18 cellular contexts compared by ENCODE assay signal in genomic region chr3:190728574-190729246, GRCh38.
DNase-seq lines count a peak whose midpoint lies in the region; ATAC-seq, FAIRE-seq and TF ChIP-seq lines count a peak whose summit lies in the region.
"Had no signal": no experiment of that assay in that cellular context is flagged by ENCODE, and none has a peak within 500 bp of the region (broad histone marks: within the 10 kb centered on the region; RNA-seq: fewer than 3 reads in every experiment).

No MANE protein-coding gene starts in this region.

- no peaks in the 10 kb centered on the region for H3K36me3 ChIP-seq in parathyroid adenoma (ENCODE audit: control insufficient read depth, insufficient read depth, low read length)
- H3K36me3 ChIP-seq: BLaER1, gastrocnemius medialis, ovary had no signal

- no peak for TF ChIP-seq CTCF in choroid plexus epithelial cell (conservative IDR thresholded peaks at IDR 0.05; ENCODE audit: low read depth, low read length)
- no peak for TF ChIP-seq CTCF in parathyroid adenoma (IDR thresholded peaks at IDR 0.05)

- DNase-seq in GF-D8 (lab: John Stamatoyannopoulos, UW) (peak; percentile 6), NOMO-1 (lab: John Stamatoyannopoulos, UW; ENCODE audit: unreplicated experiment in 2 of 2) (peak; percentile 76 to 97), choroid plexus epithelial cell (ENCODE audit: low read depth) (peak; percentile 57), GM19239 (ENCODE audit: insufficient read length, low spot score) (no peak), cardiac septum (ENCODE audit: low spot score) (no peak), germinal center (ENCODE audit: low spot score) (no peak)
- DNase-seq: activated CD4-positive, alpha-beta T cell treated with anti-CD3 and anti-CD28 coated beads for 4 hours; activated T-cell treated with anti-CD3 and anti-CD28 coated beads, Interleukin-2, amount 50 U/mL, for 72 hours; DMS153; gastrocnemius medialis; mucosa of descending colon; NCI-H1436; ovary; stimulated activated CD4-positive, alpha-beta T cell treated with anti-CD3 and anti-CD28 coated beads, Interleukin-12 subunit alpha, Interleukin-12 subunit beta, amount 100 ng/mL, for 4 hours had no signal

- H3K9ac ChIP-seq in parathyroid adenoma, result no peak overlapping the region
- H3K9ac ChIP-seq: BLaER1 had no signal

- H3K4me1 ChIP-seq in parathyroid adenoma, result no peaks in the 10 kb centered on the region
- H3K4me1 ChIP-seq: BLaER1, gastrocnemius medialis had no signal

- FAIRE-seq in GM19239 (lab: Jason Lieb, UNC), result no peak
- FAIRE-seq: astrocyte had no signal

- no peaks in the 10 kb centered on the region for H3K79me2 ChIP-seq in parathyroid adenoma

- H3K4me2 ChIP-seq in parathyroid adenoma (ENCODE audit: low read length), result peak overlapping the region; percentile 9
- H3K4me2 ChIP-seq: BLaER1 had no signal

- no peaks in the 10 kb centered on the region for H3K9me3 ChIP-seq in parathyroid adenoma (ENCODE audit: control insufficient read depth, low read length)
- H3K9me3 ChIP-seq: BLaER1, gastrocnemius medialis, mucosa of descending colon, ovary had no signal

- no peak for ATAC-seq in HG03139 (IDR thresholded peaks at IDR 0.05; ENCODE audit: unreplicated experiment)
- ATAC-seq: activated T-cell treated with anti-CD3 and anti-CD28 coated beads, Interleukin-2, amount 50 U/mL, for 72 hours; gastrocnemius medialis; mucosa of descending colon had no signal

- H3K4me3 ChIP-seq in choroid plexus epithelial cell (ENCODE audit: low read depth, low read length), result no peak overlapping the region
- H3K4me3 ChIP-seq in parathyroid adenoma (ENCODE audit: low read depth, low read length), result no peak overlapping the region
- H3K4me3 ChIP-seq: BLaER1, gastrocnemius medialis, mucosa of descending colon, ovary had no signal

- peak overlapping the region; percentile 48 for H2AFZ ChIP-seq in parathyroid adenoma

- intact Hi-C loops in cardiac septum (cut with DNase I), result no loop called here

- H3K27ac ChIP-seq in parathyroid adenoma, result peak overlapping the region; percentile 59
- H3K27ac ChIP-seq: BLaER1, gastrocnemius medialis, ovary had no signal

- no peaks in the 10 kb centered on the region for H3K27me3 ChIP-seq in parathyroid adenoma (ENCODE audit: control insufficient read depth, insufficient read depth, low read length)
- H3K27me3 ChIP-seq: BLaER1, gastrocnemius medialis, ovary had no signal

Comparison
In these comparisons a context has a peak if more than half of its experiments do, and no peak if none do; other contexts are left out.
1. DNase-seq: peak in GF-D8 (single experiment), NOMO-1 (2 of 2) and choroid plexus epithelial cell (single experiment); none in GM19239 (single experiment), cardiac septum (single experiment) and germinal center (single experiment).